13 cellular contexts compared by ENCODE assay signal in genomic region chr11:62502030-62502730, GRCh38. TPM values are rescaled to one million over a fixed set of nuclear protein-coding genes. Genes with fewer than 3 reads are reported as not detected.
DNase-seq lines count a peak whose midpoint lies in the region; ATAC-seq, FAIRE-seq and TF ChIP-seq lines count a peak whose summit lies in the region.
"Had no signal": no experiment of that assay in that cellular context is flagged by ENCODE, and none has a peak within 500 bp of the region (broad histone marks: within the 10 kb centered on the region; RNA-seq: fewer than 3 reads in every experiment).

No MANE protein-coding gene starts in this region.

- FAIRE-seq in HepG2 (lab: Jason Lieb, UNC) (no peak), small intestine (lab: Jason Lieb, UNC) (no peak)

- H3K27ac ChIP-seq in GM23338 (ENCODE audit: low read depth), result no peak overlapping the region
- peak overlapping the region; percentile 2 for H3K27ac ChIP-seq in HepG2 (ENCODE audit: extremely low read length, insufficient read depth, low read length)
- peak overlapping the region in 16 of 21 experiments; percentile 1 to 83 (median 51) for H3K27ac ChIP-seq in skin epidermis
- peak overlapping the region in 1 of 2 donors; percentile 43 for H3K27ac ChIP-seq in small intestine (ENCODE audit: low read depth in 1 of 2, low read length in 1 of 2)
- H3K27ac ChIP-seq in OCI-LY7 (ENCODE audit: low read depth, low read length, poor library complexity, severe bottlenecking), result no peak overlapping the region
- H3K27ac ChIP-seq in CD8-positive, alpha-beta T cell (ENCODE audit: low read depth, low read length), result no peak overlapping the region

- H3K79me2 ChIP-seq in GM23338 (replicated peaks; ENCODE audit: insufficient read depth), result no peaks in the 10 kb centered on the region
- H3K79me2 ChIP-seq in HepG2 (ENCODE audit: insufficient read depth, low read length), result no peaks in the 10 kb centered on the region
- H3K79me2 ChIP-seq in OCI-LY7 (ENCODE audit: insufficient read depth, low read depth, low read length), result no peaks in the 10 kb centered on the region

- no peaks in the 10 kb centered on the region for H3K9me3 ChIP-seq in HepG2 (ENCODE audit: low read length)
- H3K9me3 ChIP-seq in small intestine (ENCODE audit: control insufficient read depth, low read depth), result no peaks in the 10 kb centered on the region
- H3K9me3 ChIP-seq in OCI-LY7 (ENCODE audit: low read length), result no peaks in the 10 kb centered on the region
- no peaks in the 10 kb centered on the region for H3K9me3 ChIP-seq in CD8-positive, alpha-beta T cell (ENCODE audit: low read length)
- H3K9me3 ChIP-seq: adrenal gland had no signal

- TF ChIP-seq EP300 in HepG2 (IDR thresholded peaks at IDR 0.05; ENCODE audit: low read depth in 2 of 2, low read length in 2 of 2), result no peak
- TF ChIP-seq EP300 in HepG2 (CRISPR knock-in tag; IDR thresholded peaks at IDR 0.05; ENCODE audit: borderline replicate concordance), result no peak

- BruUV-seq in HepG2 (replicated peaks; lab: Mats Ljungman, UMichigan), result no TSS peak
- no TSS peak for BruUV-seq in OCI-LY7 (replicated peaks; lab: Mats Ljungman, UMichigan)

- no peaks in the 10 kb centered on the region for H3K9me2 ChIP-seq in GM23338 (ENCODE audit: insufficient read depth)
- H3K9me2 ChIP-seq in OCI-LY7 (ENCODE audit: insufficient read depth, low read length), result no peaks in the 10 kb centered on the region

- ATAC-seq in GM23338, result no peak
- no peak for ATAC-seq in HepG2
- no peak for ATAC-seq in GM18502 (IDR thresholded peaks at IDR 0.05; ENCODE audit: poor library complexity, unreplicated experiment)
- no peak for ATAC-seq in CD8-positive, alpha-beta T cell
- ATAC-seq: natural killer cell had no signal

- H3K27ac Mint-ChIP-seq in GM23338, result no peak overlapping the region
- H3K27ac Mint-ChIP-seq in brain, result peak overlapping the region; percentile 85 to 95 (median 93)
- no peak overlapping the region for H3K27ac Mint-ChIP-seq in CD8-positive, alpha-beta T cell
- H3K27ac Mint-ChIP-seq: natural killer cell had no signal

- H3K27me3 ChIP-seq in GM23338 (ENCODE audit: insufficient read depth), result peaks cover 25% of the 10 kb centered on the region
- H3K27me3 ChIP-seq in HepG2 (ENCODE audit: control insufficient read depth in 1 of 2, insufficient read depth in 2 of 2, low read length in 2 of 2), result peaks cover 5 to 29% of the 10 kb centered on the region in 2 experiments; a peak in 4 of 5 replicates
- no peaks in the 10 kb centered on the region for H3K27me3 ChIP-seq in small intestine (ENCODE audit: control insufficient read depth in 2 of 2, insufficient read depth in 2 of 2, low read length in 2 of 2)
- H3K27me3 ChIP-seq in CD8-positive, alpha-beta T cell (ENCODE audit: insufficient read depth, low read length), result no peaks in the 10 kb centered on the region
- H3K27me3 ChIP-seq: adrenal gland had no signal

- H3K27me3 Mint-ChIP-seq in GM23338 (ENCODE audit: insufficient read depth, low read depth, poor library complexity) (peaks cover 23% of the 10 kb centered on the region), brain (peaks cover 31% of the 10 kb centered on the region)
- peaks cover 15% of the 10 kb centered on the region for H3K27me3 Mint-ChIP-seq in CD8-positive, alpha-beta T cell (ENCODE audit: low read depth)

- H3K4me2 ChIP-seq in GM23338, result no peak overlapping the region
- H3K4me2 ChIP-seq in HepG2 (ENCODE audit: low read depth, low read length), result peak overlapping the region; percentile 86
- no peak overlapping the region for H3K4me2 ChIP-seq in OCI-LY7 (ENCODE audit: low read length)

- H2AFZ ChIP-seq in GM23338 (peak overlapping the region; percentile 87; the same call in 1 of the 2 replicates), HepG2 (ENCODE audit: low read length) (no peak overlapping the region), OCI-LY7 (ENCODE audit: low read length) (no peak overlapping the region)

- H3K4me1 Mint-ChIP-seq in GM23338 (peaks cover 53% of the 10 kb centered on the region), brain (peaks cover 73% of the 10 kb centered on the region)
- H3K4me1 Mint-ChIP-seq in CD8-positive, alpha-beta T cell (ENCODE audit: low read depth), result no peaks in the 10 kb centered on the region

- no peaks in the 10 kb centered on the region; the same call in 1 of the 2 replicates for H3F3A ChIP-seq in GM23338 (replicated peaks; ENCODE audit: low read depth)

- H3K9ac ChIP-seq in HepG2 (ENCODE audit: insufficient read depth, low read depth, low read length), result peak overlapping the region; percentile 55

- H3K36me3 ChIP-seq in GM23338 (ENCODE audit: insufficient read depth), result no peaks in the 10 kb centered on the region
- no peaks in the 10 kb centered on the region for H3K36me3 ChIP-seq in HepG2 (replicated peaks in 1 of 2; ENCODE audit: control insufficient read depth in 1 of 2, insufficient read depth in 2 of 2, low read length in 2 of 2)
- H3K36me3 ChIP-seq in small intestine (ENCODE audit: control insufficient read depth in 2 of 2, insufficient read depth in 2 of 2, low read length in 2 of 2), result no peaks in the 10 kb centered on the region
- H3K36me3 ChIP-seq in OCI-LY7 (ENCODE audit: insufficient read depth, low read length), result no peaks in the 10 kb centered on the region
- no peaks in the 10 kb centered on the region for H3K36me3 ChIP-seq in CD8-positive, alpha-beta T cell (ENCODE audit: insufficient read depth, low read length)
- H3K36me3 ChIP-seq: adrenal gland had no signal

- H3K4me3 ChIP-seq in GM23338, result no peak overlapping the region
- H3K4me3 ChIP-seq in HepG2 (replicated peaks in 1 of 3; ENCODE audit: insufficient read depth in 1 of 3, low read depth in 2 of 3, low read length in 3 of 3), result peak overlapping the region; percentile 4 to 66 (median 50); a peak in 5 of 6 replicates
- H3K4me3 ChIP-seq in skin epidermis, result no peak overlapping the region
- no peak overlapping the region for H3K4me3 ChIP-seq in small intestine (ENCODE audit: low read depth in 1 of 2, low read length in 2 of 2)
- H3K4me3 ChIP-seq in OCI-LY7 (ENCODE audit: low read depth, low read length, poor library complexity, severe bottlenecking), result no peak overlapping the region
- H3K4me3 ChIP-seq in CD8-positive, alpha-beta T cell (ENCODE audit: low read depth, low read length), result no peak overlapping the region
- H3K4me3 ChIP-seq: adrenal gland had no signal

- H4K20me1 ChIP-seq in GM23338 (replicated peaks; ENCODE audit: insufficient read depth) (no peaks in the 10 kb centered on the region), HepG2 (ENCODE audit: insufficient read depth, low read length) (no peaks in the 10 kb centered on the region), OCI-LY7 (ENCODE audit: insufficient read depth, low read length) (no peaks in the 10 kb centered on the region)

- no peak for TF ChIP-seq CTCF in GM23338 (conservative IDR thresholded peaks at IDR 0.05; ENCODE audit: low read depth in 2 of 2)
- no peak for TF ChIP-seq CTCF in brain (conservative IDR thresholded peaks at IDR 0.05)
- no peak for TF ChIP-seq CTCF in HepG2 (CRISPR knock-in tag; IDR thresholded peaks at IDR 0.05)
- no peak for TF ChIP-seq CTCF in OCI-LY7 (conservative IDR thresholded peaks at IDR 0.05; ENCODE audit: low read length)
- TF ChIP-seq CTCF in CD8-positive, alpha-beta T cell (IDR thresholded peaks at IDR 0.05), result no peak

- H3K4me1 ChIP-seq in GM23338 (ENCODE audit: insufficient read depth), result peaks cover 30% of the 10 kb centered on the region
- H3K4me1 ChIP-seq in HepG2 (ENCODE audit: insufficient read depth, low read length), result peaks cover 98% of the 10 kb centered on the region
- peaks cover 4 to 10% of the 10 kb centered on the region in 2 donors for H3K4me1 ChIP-seq in small intestine (ENCODE audit: control insufficient read depth in 2 of 2, insufficient read depth in 1 of 2, low read depth in 1 of 2, low read length in 1 of 2)
- H3K4me1 ChIP-seq in OCI-LY7 (ENCODE audit: insufficient read depth, low read length, poor library complexity, severe bottlenecking), result no peaks in the 10 kb centered on the region
- no peaks in the 10 kb centered on the region for H3K4me1 ChIP-seq in CD8-positive, alpha-beta T cell (ENCODE audit: insufficient read depth, low read length)
- H3K4me1 ChIP-seq: adrenal gland had no signal

- H3K36me3 Mint-ChIP-seq in GM23338 (ENCODE audit: low read depth) (no peaks in the 10 kb centered on the region), brain (no peaks in the 10 kb centered on the region)
- H3K36me3 Mint-ChIP-seq in CD8-positive, alpha-beta T cell, result no peaks in the 10 kb centered on the region
- H3K36me3 Mint-ChIP-seq: natural killer cell had no signal

- POLR2A ChIA-PET in HepG2 (lab: Yijun Ruan, JAX), result interaction anchor here (1.1 kb wide), 1 partner anchor 13 kb away, joined by 4 read pairs; no protein-coding TSS in a partner anchor
- POLR2A ChIA-PET in OCI-LY7 (lab: Charles Lee), result interaction anchor here (0.7 kb wide), 1 partner anchor 588 kb away, joined by 3 read pairs; no protein-coding TSS in a partner anchor
- POLR2A ChIA-PET in CD8-positive, alpha-beta T cell (lab: Charles Lee), result no interaction called here

- H3K9me3 Mint-ChIP-seq in GM23338, result no peaks in the 10 kb centered on the region
- H3K9me3 Mint-ChIP-seq in brain, result no peaks in the 10 kb centered on the region
- H3K9me3 Mint-ChIP-seq in CD8-positive, alpha-beta T cell, result no peaks in the 10 kb centered on the region
- H3K9me3 Mint-ChIP-seq: natural killer cell had no signal

- intact Hi-C loops in HepG2 (cut with micrococcal nuclease; ENCODE audit: unreplicated experiment) (no loop called here), OCI-LY7 (cut with micrococcal nuclease; ENCODE audit: unreplicated experiment) (no loop called here)
- intact Hi-C loops in CD8-positive, alpha-beta T cell (cut with DNase I, micrococcal nuclease), result no loop called here

- TF ChIP-seq RAD21 in HepG2 (CRISPR knock-in tag; IDR thresholded peaks at IDR 0.05), result no peak

- H3K4me3 Mint-ChIP-seq in GM23338 (no peak overlapping the region; the same call in 2 of the 3 replicates), brain (peak overlapping the region; percentile 14 to 64 (median 43))
- no peak overlapping the region for H3K4me3 Mint-ChIP-seq in CD8-positive, alpha-beta T cell
- H3K4me3 Mint-ChIP-seq: natural killer cell had no signal

- CTCF ChIA-PET in HepG2 (lab: Yijun Ruan, JAX; ENCODE audit: low intra/inter-chr PET ratio, low total read pairs), result no interaction called here
- CTCF ChIA-PET in OCI-LY7 (lab: Charles Lee; ENCODE audit: unreplicated experiment), result no interaction called here
- CTCF ChIA-PET in CD8-positive, alpha-beta T cell (lab: Charles Lee), result no interaction called here

- DNase-seq in GM23338 (ENCODE audit: low spot score), result no peak
- no peak for DNase-seq in HepG2 (ENCODE audit: low spot score)
- no peak for DNase-seq in small intestine
- DNase-seq in OCI-LY7 (ENCODE audit: low spot score), result no peak
- DNase-seq in CD8-positive, alpha-beta T cell, result no peak
- DNase-seq: activated CD8-positive, alpha-beta memory T cell treated with anti-CD3 and anti-CD28 coated beads, Interleukin-2, amount 50 U/mL, for 4 hours; natural killer cell; NCI-H510A; SHP77 treated with DMSO at 0.1 percent for 48 hours had no signal

- in situ Hi-C loops in HepG2 (cut with HindIII; ENCODE audit: extremely low pct_ligation_motif_present, low pct_unique_long_range_greater_than_20kb), result no loop called here

- 4% methylated on average over 10 of the region's 10 CpGs for WGBS in HepG2 (ENCODE audit: low lambda C conversion rate)
- 26 to 43% (median 29%) methylated on average over 10 of the region's 10 CpGs for WGBS in small intestine, 3 donors

- TF ChIP-seq POLR2A in HepG2 (IDR thresholded peaks at IDR 0.05; ENCODE audit: insufficient read depth in 1 of 2, low read depth in 2 of 2, low read length in 2 of 2), result no peak

RNA-seq across cellular contexts. Expression of gene AHNAK, which starts 44.4 kb away (rescaled TPM):
- 1.7 and 2.1 TPM in 2 replicates for total RNA-seq in GM23338 (2014; rRNA removed; shearing (Covaris generic))
- polyA plus RNA-seq in GM23338 (2016; fragmentation: Nextera tagmentation; extraction: Ambion mirVana) (0.91 and 1.1 TPM in 2 replicates), brain (ENCODE audit: insufficient read depth, low read depth, low replicate concordance) (17.2 TPM), HepG2 (2011; rRNA removed) (22.8 and 23.4 TPM in 2 replicates), small intestine (100 to 1,000 TPM in 1 of 3 donors, 10 to 100 TPM in 2; 72.1 to 110 (median 74.0) TPM)
- total RNA-seq in HepG2 (2016; rRNA removed; fragmentation: Illumina TruSeq; extraction: Trizol) (25.0 and 40.6 TPM in 2 replicates), OCI-LY7 (2022) (0.21 and 0.30 TPM in 2 replicates)
- total RNA-seq in HepG2 (2016; cell fraction: cytosol; rRNA removed; fragmentation: Illumina TruSeq; extraction: Trizol; ENCODE audit: low read depth), result 2.9 and 3.7 TPM in 2 replicates
- total RNA-seq in HepG2 (2016; cell fraction: insoluble cytoplasmic fraction; rRNA removed; fragmentation: Illumina TruSeq; extraction: Trizol), result 23.2 and 34.7 TPM in 2 replicates
- total RNA-seq in HepG2 (2016; cell fraction: membrane; rRNA removed; fragmentation: Illumina TruSeq; extraction: Trizol), result 6.6 and 7.4 TPM in 2 replicates
- 76.4 and 80.4 TPM in 2 replicates for total RNA-seq in HepG2 (2016; cell fraction: nucleus; rRNA removed; fragmentation: Illumina TruSeq; extraction: Trizol)
- polyA plus RNA-seq in HepG2 (2011; cell fraction: cytosol; rRNA removed), result 14.7 and 20.1 TPM in 2 replicates
- polyA plus RNA-seq in HepG2 (2011; cell fraction: nucleus; rRNA removed), result 57.1 and 57.5 TPM in 2 replicates
- polyA plus RNA-seq in HepG2 (2012), result 55.5 and 61.9 TPM in 2 replicates
- 0.98 and 1.1 TPM in 2 replicates for polyA plus RNA-seq in HepG2 (2016; cell fraction: cytosol; fragmentation: Illumina TruSeq; extraction: Trizol; ENCODE audit: low read depth)
- 11.6 and 12.9 TPM in 2 replicates for polyA plus RNA-seq in HepG2 (2016; cell fraction: insoluble cytoplasmic fraction; fragmentation: Illumina TruSeq; extraction: Trizol; ENCODE audit: low read depth)
- 2.0 and 2.1 TPM in 2 replicates for polyA plus RNA-seq in HepG2 (2016; cell fraction: membrane; fragmentation: Illumina TruSeq; extraction: Trizol; ENCODE audit: low read depth)
- 33.5 and 38.4 TPM in 2 replicates for polyA plus RNA-seq in HepG2 (2016; cell fraction: nucleus; fragmentation: Illumina TruSeq; extraction: Trizol; ENCODE audit: insufficient read depth, low read depth)
- 99.6 and 234 TPM in 2 replicates for polyA minus RNA-seq in HepG2 (2011; rRNA and poly(A)+ RNA removed; ENCODE audit: low replicate concordance)
- 122 and 157 TPM in 2 replicates for polyA minus RNA-seq in HepG2 (2011; cell fraction: cytosol; rRNA and poly(A)+ RNA removed)
- 192 and 213 TPM in 2 replicates for polyA minus RNA-seq in HepG2 (2011; cell fraction: nucleus; rRNA and poly(A)+ RNA removed)
- 0.08 and 0.28 TPM in 2 replicates for total RNA-seq in OCI-LY7 (2014; rRNA removed; shearing (Covaris generic))
- 100 to 1,000 TPM; 185 to 188 TPM for total RNA-seq in CD8-positive, alpha-beta T cell

Comparison
In these comparisons a context has a peak if more than half of its experiments do, and no peak if none do; other contexts are left out.
1. H3K27ac ChIP-seq: peak in HepG2 (single experiment) and skin epidermis (16 of 21); none in GM23338 (single experiment), OCI-LY7 (single experiment) and CD8-positive, alpha-beta T cell (single experiment).
2. H3K4me3 ChIP-seq: peak in HepG2 (3 of 3); none in GM23338 (single experiment), skin epidermis (0 of 7), small intestine (0 of 2), OCI-LY7 (single experiment) and CD8-positive, alpha-beta T cell (single experiment).
3. H3K27ac Mint-ChIP-seq: peak in brain (5 of 5); none in GM23338 (single experiment) and CD8-positive, alpha-beta T cell (single experiment).
4. H3K4me3 Mint-ChIP-seq: peak in brain (5 of 5); none in GM23338 (single experiment) and CD8-positive, alpha-beta T cell (single experiment).